8 cellular contexts compared by ENCODE assay signal in genomic region chr17:79834575-79835469, GRCh38. TPM values are rescaled to one million over a fixed set of nuclear protein-coding genes. Genes with fewer than 3 reads are reported as not detected.
DNase-seq lines count a peak whose midpoint lies in the region; ATAC-seq and TF ChIP-seq lines count a peak whose summit lies in the region.

No MANE protein-coding gene starts in this region.

- peaks cover 14 to 15% (median 14%) of the 10 kb centered on the region in 3 donors for H3K36me3 Mint-ChIP-seq in immature natural killer cell

- peak overlapping the region; percentile 93 for H3K27ac ChIP-seq in 22Rv1

- H3K27ac Mint-ChIP-seq in immature natural killer cell: peak overlapping the region in 4 of 6 donors; percentile 17 to 74 (median 53)

- H3K27me3 Mint-ChIP-seq in immature natural killer cell (ENCODE audit: low read depth in 3 of 3): peaks cover 22 to 32% (median 23%) of the 10 kb centered on the region in 3 donors

- TF ChIP-seq CTCF in 22Rv1 (IDR thresholded peaks at IDR 0.05) (peak; percentile 90), GM12874 (IDR thresholded peaks at IDR 0.05; ENCODE audit: insufficient read depth, low read depth, low read length) (peak; percentile 77)

- ATAC-seq in GM18909 (IDR thresholded peaks at IDR 0.05; ENCODE audit: poor library complexity, unreplicated experiment) (no peak), GM21447 (IDR thresholded peaks at IDR 0.05; ENCODE audit: unreplicated experiment) (no peak), GM21717 (IDR thresholded peaks at IDR 0.05; ENCODE audit: unreplicated experiment) (no peak)

- H3K4me3 Mint-ChIP-seq in immature natural killer cell: peak overlapping the region in 4 of 5 donors; percentile 15 to 52 (median 37)

- H3K9me3 Mint-ChIP-seq in immature natural killer cell: no peaks in the 10 kb centered on the region

- DNase-seq in activated CD8-positive, alpha-beta memory T cell treated with anti-CD3 and anti-CD28 coated beads, Interleukin-2, amount 50 U/mL, for 4 hours: peak; percentile 56
- peak in 2 of 3 donors; percentile 55 for DNase-seq in immature natural killer cell
- DNase-seq in HCEC 1CT: no peak

- peaks cover 37% of the 10 kb centered on the region in 2 donors for H3K4me1 Mint-ChIP-seq in immature natural killer cell

RNA-seq across cellular contexts. Expression of gene CBX4, which starts 4.4 kb away (rescaled TPM):
- 1 to 10 TPM; 3.0 to 6.7 (median 4.9) TPM for polyA plus RNA-seq in immature natural killer cell

RNA-seq across cellular contexts. Expression of gene CBX8, which starts 37.9 kb away (rescaled TPM):
- polyA plus RNA-seq in immature natural killer cell: 1 to 10 TPM in 2 of 3 donors, not detected in 1; 1.4 to 2.5 TPM

RNA-seq across cellular contexts. Expression of gene CBX2, which starts 56.9 kb away (rescaled TPM):
- polyA plus RNA-seq in immature natural killer cell: under 1 TPM in 1 of 3 donors, not detected in 2; 0.33 TPM
